1 cellular context compared by ENCODE assay signal in the genomic region with DNA sequence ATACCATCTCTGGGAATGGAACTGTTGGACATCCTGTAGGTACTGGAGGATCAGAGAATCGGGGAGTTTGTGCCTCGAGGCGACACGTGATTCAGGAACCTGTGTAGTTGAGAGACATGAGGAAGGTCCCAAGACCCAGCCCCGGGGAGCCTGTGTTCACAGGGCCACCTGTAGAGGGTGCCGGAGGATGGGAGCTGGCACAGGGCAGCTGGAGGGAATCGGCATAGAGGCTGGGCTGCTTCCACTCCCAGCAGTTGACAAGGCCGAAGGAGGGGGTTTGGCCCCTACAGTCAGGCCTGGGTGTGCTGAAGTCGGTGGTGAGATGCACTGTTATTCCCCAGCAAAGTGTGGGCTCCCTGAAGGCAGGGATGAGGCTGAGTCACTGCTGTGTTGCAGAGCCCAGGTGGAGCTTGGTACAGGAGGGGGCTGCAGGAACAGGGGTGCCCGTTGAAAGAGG.
A peak's percentile ranks its signal among the peaks of the same experiment; 100 is the strongest.
TF ChIP-seq lines count a peak whose summit lies in the region.

No MANE protein-coding gene starts in this region.

TF ChIP-seq in HepG2, 621 proteins besides CTCF, POLR2A, EP300 and RAD21 (continued from another document and continues in another):
- TF ChIP-seq, protein P1, sequence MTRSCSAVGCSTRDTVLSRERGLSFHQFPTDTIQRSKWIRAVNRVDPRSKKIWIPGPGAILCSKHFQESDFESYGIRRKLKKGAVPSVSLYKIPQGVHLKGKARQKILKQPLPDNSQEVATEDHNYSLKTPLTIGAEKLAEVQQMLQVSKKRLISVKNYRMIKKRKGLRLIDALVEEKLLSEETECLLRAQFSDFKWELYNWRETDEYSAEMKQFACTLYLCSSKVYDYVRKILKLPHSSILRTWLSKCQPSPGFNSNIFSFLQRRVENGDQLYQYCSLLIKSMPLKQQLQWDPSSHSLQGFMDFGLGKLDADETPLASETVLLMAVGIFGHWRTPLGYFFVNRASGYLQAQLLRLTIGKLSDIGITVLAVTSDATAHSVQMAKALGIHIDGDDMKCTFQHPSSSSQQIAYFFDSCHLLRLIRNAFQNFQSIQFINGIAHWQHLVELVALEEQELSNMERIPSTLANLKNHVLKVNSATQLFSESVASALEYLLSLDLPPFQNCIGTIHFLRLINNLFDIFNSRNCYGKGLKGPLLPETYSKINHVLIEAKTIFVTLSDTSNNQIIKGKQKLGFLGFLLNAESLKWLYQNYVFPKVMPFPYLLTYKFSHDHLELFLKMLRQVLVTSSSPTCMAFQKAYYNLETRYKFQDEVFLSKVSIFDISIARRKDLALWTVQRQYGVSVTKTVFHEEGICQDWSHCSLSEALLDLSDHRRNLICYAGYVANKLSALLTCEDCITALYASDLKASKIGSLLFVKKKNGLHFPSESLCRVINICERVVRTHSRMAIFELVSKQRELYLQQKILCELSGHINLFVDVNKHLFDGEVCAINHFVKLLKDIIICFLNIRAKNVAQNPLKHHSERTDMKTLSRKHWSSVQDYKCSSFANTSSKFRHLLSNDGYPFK (CRISPR knock-in tag; IDR thresholded peaks at IDR 0.05; ENCODE audit: borderline replicate concordance): no peak
- TF ChIP-seq ZSCAN30 (CRISPR knock-in tag; IDR thresholded peaks at IDR 0.05): no peak
- TF ChIP-seq SP4 (CRISPR knock-in tag; IDR thresholded peaks at IDR 0.05): no peak
- TF ChIP-seq PCBP1 (IDR thresholded peaks at IDR 0.05; ENCODE audit: borderline replicate concordance, low read depth, low read length): no peak
- TF ChIP-seq ZNF205 (CRISPR knock-in tag; IDR thresholded peaks at IDR 0.05): no peak
- no peak for TF ChIP-seq ZNF101 (CRISPR knock-in tag; IDR thresholded peaks at IDR 0.05; ENCODE audit: borderline replicate concordance, low read depth)
- no peak for TF ChIP-seq NKX3-1 (CRISPR knock-in tag; IDR thresholded peaks at IDR 0.05)
- 0 out of 2 replicates have a peak, but pooled peaks have one; percentile 56 for TF ChIP-seq ZNF136 (CRISPR knock-in tag; IDR thresholded peaks at IDR 0.05; ENCODE audit: low read depth)
- no peak for TF ChIP-seq EEA1 (CRISPR knock-in tag; IDR thresholded peaks at IDR 0.05; ENCODE audit: borderline replicate concordance)
- TF ChIP-seq ZNF720 (CRISPR knock-in tag; IDR thresholded peaks at IDR 0.05): no peak
- no peak for TF ChIP-seq ZNF263 (CRISPR knock-in tag; IDR thresholded peaks at IDR 0.05)
- TF ChIP-seq, protein P2, sequence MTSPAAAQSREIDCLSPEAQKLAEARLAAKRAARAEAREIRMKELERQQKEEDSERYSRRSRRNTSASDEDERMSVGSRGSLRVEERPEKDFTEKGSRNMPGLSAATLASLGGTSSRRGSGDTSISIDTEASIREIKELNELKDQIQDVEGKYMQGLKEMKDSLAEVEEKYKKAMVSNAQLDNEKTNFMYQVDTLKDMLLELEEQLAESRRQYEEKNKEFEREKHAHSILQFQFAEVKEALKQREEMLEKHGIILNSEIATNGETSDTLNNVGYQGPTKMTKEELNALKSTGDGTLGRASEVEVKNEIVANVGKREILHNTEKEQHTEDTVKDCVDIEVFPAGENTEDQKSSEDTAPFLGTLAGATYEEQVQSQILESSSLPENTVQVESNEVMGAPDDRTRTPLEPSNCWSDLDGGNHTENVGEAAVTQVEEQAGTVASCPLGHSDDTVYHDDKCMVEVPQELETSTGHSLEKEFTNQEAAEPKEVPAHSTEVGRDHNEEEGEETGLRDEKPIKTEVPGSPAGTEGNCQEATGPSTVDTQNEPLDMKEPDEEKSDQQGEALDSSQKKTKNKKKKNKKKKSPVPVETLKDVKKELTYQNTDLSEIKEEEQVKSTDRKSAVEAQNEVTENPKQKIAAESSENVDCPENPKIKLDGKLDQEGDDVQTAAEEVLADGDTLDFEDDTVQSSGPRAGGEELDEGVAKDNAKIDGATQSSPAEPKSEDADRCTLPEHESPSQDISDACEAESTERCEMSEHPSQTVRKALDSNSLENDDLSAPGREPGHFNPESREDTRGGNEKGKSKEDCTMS (CRISPR knock-in tag; conservative IDR thresholded peaks at IDR 0.05): no peak
- no peak for TF ChIP-seq ZSCAN12 (CRISPR knock-in tag; IDR thresholded peaks at IDR 0.05)
- TF ChIP-seq, protein P3, sequence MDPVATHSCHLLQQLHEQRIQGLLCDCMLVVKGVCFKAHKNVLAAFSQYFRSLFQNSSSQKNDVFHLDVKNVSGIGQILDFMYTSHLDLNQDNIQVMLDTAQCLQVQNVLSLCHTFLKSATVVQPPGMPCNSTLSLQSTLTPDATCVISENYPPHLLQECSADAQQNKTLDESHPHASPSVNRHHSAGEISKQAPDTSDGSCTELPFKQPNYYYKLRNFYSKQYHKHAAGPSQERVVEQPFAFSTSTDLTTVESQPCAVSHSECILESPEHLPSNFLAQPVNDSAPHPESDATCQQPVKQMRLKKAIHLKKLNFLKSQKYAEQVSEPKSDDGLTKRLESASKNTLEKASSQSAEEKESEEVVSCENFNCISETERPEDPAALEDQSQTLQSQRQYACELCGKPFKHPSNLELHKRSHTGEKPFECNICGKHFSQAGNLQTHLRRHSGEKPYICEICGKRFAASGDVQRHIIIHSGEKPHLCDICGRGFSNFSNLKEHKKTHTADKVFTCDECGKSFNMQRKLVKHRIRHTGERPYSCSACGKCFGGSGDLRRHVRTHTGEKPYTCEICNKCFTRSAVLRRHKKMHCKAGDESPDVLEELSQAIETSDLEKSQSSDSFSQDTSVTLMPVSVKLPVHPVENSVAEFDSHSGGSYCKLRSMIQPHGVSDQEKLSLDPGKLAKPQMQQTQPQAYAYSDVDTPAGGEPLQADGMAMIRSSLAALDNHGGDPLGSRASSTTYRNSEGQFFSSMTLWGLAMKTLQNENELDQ (CRISPR knock-in tag; IDR thresholded peaks at IDR 0.05; ENCODE audit: borderline replicate concordance): no peak
- TF ChIP-seq, protein P4, sequence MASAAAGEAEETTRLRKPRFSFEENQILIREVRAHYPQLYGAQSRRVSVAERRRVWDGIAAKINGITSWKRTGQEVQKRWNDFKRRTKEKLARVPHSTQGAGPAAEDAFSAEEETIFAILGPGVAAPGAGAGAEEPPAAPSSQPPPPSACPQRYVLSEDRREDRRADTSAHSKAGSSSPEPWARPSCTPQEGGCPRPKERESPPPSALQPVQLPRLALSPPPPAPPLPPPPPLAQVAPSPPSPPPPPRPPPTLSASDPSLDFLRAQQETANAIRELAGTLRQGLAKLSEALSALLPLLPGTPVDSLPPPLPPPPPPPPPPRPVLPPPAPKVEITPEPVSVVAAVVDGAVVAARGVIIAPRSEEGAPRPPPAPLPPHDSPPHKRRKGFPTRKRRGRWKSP (CRISPR knock-in tag; IDR thresholded peaks at IDR 0.05): no peak
- no peak for TF ChIP-seq ASH2L (IDR thresholded peaks at IDR 0.05; ENCODE audit: insufficient read length, low read depth, low read length)
- TF ChIP-seq, protein P5, sequence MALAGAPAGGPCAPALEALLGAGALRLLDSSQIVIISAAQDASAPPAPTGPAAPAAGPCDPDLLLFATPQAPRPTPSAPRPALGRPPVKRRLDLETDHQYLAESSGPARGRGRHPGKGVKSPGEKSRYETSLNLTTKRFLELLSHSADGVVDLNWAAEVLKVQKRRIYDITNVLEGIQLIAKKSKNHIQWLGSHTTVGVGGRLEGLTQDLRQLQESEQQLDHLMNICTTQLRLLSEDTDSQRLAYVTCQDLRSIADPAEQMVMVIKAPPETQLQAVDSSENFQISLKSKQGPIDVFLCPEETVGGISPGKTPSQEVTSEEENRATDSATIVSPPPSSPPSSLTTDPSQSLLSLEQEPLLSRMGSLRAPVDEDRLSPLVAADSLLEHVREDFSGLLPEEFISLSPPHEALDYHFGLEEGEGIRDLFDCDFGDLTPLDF (CRISPR knock-in tag; IDR thresholded peaks at IDR 0.05): no peak
- TF ChIP-seq NR2F1 (CRISPR knock-in tag; IDR thresholded peaks at IDR 0.05): no peak
- TF ChIP-seq ZBTB7A (CRISPR knock-in tag; IDR thresholded peaks at IDR 0.05): no peak
- TF ChIP-seq YEATS2 (CRISPR knock-in tag; IDR thresholded peaks at IDR 0.05; ENCODE audit: borderline replicate concordance): no peak
- no peak for TF ChIP-seq ZBTB42 (CRISPR knock-in tag; IDR thresholded peaks at IDR 0.05)
- no peak for TF ChIP-seq ZNF17 (CRISPR knock-in tag; IDR thresholded peaks at IDR 0.05)
- no peak for TF ChIP-seq EED (CRISPR knock-in tag; IDR thresholded peaks at IDR 0.05)
- no peak for TF ChIP-seq MEF2D (CRISPR knock-in tag; IDR thresholded peaks at IDR 0.05)
- no peak for TF ChIP-seq RBM22 (optimal IDR thresholded peaks at IDR 0.05; ENCODE audit: low read length)
- no peak for TF ChIP-seq PLRG1 (conservative IDR thresholded peaks at IDR 0.05)
- TF ChIP-seq FOSL1 (CRISPR knock-in tag; IDR thresholded peaks at IDR 0.05; ENCODE audit: borderline replicate concordance): no peak
- TF ChIP-seq CCDC6 (CRISPR knock-in tag; IDR thresholded peaks at IDR 0.05): 0 out of 2 replicates have a peak, but pooled peaks have one; percentile 32
- TF ChIP-seq, protein P6, sequence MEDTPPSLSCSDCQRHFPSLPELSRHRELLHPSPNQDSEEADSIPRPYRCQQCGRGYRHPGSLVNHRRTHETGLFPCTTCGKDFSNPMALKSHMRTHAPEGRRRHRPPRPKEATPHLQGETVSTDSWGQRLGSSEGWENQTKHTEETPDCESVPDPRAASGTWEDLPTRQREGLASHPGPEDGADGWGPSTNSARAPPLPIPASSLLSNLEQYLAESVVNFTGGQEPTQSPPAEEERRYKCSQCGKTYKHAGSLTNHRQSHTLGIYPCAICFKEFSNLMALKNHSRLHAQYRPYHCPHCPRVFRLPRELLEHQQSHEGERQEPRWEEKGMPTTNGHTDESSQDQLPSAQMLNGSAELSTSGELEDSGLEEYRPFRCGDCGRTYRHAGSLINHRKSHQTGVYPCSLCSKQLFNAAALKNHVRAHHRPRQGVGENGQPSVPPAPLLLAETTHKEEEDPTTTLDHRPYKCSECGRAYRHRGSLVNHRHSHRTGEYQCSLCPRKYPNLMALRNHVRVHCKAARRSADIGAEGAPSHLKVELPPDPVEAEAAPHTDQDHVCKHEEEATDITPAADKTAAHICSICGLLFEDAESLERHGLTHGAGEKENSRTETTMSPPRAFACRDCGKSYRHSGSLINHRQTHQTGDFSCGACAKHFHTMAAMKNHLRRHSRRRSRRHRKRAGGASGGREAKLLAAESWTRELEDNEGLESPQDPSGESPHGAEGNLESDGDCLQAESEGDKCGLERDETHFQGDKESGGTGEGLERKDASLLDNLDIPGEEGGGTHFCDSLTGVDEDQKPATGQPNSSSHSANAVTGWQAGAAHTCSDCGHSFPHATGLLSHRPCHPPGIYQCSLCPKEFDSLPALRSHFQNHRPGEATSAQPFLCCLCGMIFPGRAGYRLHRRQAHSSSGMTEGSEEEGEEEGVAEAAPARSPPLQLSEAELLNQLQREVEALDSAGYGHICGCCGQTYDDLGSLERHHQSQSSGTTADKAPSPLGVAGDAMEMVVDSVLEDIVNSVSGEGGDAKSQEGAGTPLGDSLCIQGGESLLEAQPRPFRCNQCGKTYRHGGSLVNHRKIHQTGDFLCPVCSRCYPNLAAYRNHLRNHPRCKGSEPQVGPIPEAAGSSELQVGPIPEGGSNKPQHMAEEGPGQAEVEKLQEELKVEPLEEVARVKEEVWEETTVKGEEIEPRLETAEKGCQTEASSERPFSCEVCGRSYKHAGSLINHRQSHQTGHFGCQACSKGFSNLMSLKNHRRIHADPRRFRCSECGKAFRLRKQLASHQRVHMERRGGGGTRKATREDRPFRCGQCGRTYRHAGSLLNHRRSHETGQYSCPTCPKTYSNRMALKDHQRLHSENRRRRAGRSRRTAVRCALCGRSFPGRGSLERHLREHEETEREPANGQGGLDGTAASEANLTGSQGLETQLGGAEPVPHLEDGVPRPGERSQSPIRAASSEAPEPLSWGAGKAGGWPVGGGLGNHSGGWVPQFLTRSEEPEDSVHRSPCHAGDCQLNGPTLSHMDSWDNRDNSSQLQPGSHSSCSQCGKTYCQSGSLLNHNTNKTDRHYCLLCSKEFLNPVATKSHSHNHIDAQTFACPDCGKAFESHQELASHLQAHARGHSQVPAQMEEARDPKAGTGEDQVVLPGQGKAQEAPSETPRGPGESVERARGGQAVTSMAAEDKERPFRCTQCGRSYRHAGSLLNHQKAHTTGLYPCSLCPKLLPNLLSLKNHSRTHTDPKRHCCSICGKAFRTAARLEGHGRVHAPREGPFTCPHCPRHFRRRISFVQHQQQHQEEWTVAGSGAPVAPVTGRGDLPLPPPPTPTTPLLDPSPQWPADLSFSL (CRISPR knock-in tag; IDR thresholded peaks at IDR 0.05): no peak
- TF ChIP-seq ZNF550 (CRISPR knock-in tag; IDR thresholded peaks at IDR 0.05; ENCODE audit: borderline replicate concordance): no peak
- TF ChIP-seq HOXA3 (CRISPR knock-in tag; IDR thresholded peaks at IDR 0.05): no peak
- no peak for TF ChIP-seq FOXC1 (CRISPR knock-in tag; IDR thresholded peaks at IDR 0.05; ENCODE audit: borderline replicate concordance)
- TF ChIP-seq RBFOX2 (IDR thresholded peaks at IDR 0.05; ENCODE audit: low read depth, low read length): no peak
- TF ChIP-seq ZNF567 (CRISPR knock-in tag; IDR thresholded peaks at IDR 0.05; ENCODE audit: borderline replicate concordance): no peak
- no peak for TF ChIP-seq ZNF251 (CRISPR knock-in tag; IDR thresholded peaks at IDR 0.05)
- TF ChIP-seq TBX2 (CRISPR knock-in tag; IDR thresholded peaks at IDR 0.05; ENCODE audit: borderline replicate concordance): 0 out of 2 replicates have a peak, but pooled peaks have one; percentile 21
- TF ChIP-seq, protein P7, sequence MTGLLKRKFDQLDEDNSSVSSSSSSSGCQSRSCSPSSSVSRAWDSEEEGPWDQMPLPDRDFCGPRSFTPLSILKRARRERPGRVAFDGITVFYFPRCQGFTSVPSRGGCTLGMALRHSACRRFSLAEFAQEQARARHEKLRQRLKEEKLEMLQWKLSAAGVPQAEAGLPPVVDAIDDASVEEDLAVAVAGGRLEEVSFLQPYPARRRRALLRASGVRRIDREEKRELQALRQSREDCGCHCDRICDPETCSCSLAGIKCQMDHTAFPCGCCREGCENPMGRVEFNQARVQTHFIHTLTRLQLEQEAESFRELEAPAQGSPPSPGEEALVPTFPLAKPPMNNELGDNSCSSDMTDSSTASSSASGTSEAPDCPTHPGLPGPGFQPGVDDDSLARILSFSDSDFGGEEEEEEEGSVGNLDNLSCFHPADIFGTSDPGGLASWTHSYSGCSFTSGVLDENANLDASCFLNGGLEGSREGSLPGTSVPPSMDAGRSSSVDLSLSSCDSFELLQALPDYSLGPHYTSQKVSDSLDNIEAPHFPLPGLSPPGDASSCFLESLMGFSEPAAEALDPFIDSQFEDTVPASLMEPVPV (CRISPR knock-in tag; IDR thresholded peaks at IDR 0.05): no peak
- TF ChIP-seq ZKSCAN5 (CRISPR knock-in tag; IDR thresholded peaks at IDR 0.05): no peak
- TF ChIP-seq, protein P8, sequence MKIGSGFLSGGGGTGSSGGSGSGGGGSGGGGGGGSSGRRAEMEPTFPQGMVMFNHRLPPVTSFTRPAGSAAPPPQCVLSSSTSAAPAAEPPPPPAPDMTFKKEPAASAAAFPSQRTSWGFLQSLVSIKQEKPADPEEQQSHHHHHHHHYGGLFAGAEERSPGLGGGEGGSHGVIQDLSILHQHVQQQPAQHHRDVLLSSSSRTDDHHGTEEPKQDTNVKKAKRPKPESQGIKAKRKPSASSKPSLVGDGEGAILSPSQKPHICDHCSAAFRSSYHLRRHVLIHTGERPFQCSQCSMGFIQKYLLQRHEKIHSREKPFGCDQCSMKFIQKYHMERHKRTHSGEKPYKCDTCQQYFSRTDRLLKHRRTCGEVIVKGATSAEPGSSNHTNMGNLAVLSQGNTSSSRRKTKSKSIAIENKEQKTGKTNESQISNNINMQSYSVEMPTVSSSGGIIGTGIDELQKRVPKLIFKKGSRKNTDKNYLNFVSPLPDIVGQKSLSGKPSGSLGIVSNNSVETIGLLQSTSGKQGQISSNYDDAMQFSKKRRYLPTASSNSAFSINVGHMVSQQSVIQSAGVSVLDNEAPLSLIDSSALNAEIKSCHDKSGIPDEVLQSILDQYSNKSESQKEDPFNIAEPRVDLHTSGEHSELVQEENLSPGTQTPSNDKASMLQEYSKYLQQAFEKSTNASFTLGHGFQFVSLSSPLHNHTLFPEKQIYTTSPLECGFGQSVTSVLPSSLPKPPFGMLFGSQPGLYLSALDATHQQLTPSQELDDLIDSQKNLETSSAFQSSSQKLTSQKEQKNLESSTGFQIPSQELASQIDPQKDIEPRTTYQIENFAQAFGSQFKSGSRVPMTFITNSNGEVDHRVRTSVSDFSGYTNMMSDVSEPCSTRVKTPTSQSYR (CRISPR knock-in tag; IDR thresholded peaks at IDR 0.05; ENCODE audit: borderline replicate concordance): no peak
